ENCODE assay signal across 19 cellular contexts in the genomic region with DNA sequence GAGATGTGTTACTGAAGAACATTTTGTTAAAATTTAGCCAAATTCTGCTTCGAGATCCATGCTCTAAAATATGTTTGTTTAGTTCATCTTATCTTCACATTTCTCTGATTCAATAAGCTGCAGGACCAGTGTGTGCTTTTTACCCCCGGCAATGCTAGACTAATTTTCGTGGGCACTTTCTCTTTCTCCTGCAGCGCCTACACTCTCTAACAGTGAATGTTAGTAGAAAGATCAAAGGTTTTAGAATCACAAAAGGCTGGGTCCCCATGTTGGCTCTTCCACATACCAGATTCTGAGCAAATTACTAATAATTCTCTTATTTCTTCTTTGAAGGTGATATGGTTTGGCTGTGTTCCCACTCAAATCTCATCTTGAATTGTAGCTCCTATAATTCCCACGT. TPM values are rescaled to one million over a fixed set of nuclear protein-coding genes. Genes with fewer than 3 reads are reported as not detected.
DNase-seq lines count a peak whose midpoint lies in the region; ATAC-seq and TF ChIP-seq lines count a peak whose summit lies in the region.
"Had no signal": no experiment of that assay in that cellular context is flagged by ENCODE, and none has a peak within 500 bp of the region (broad histone marks: within the 10 kb centered on the region; RNA-seq: fewer than 3 reads in every experiment).

No MANE protein-coding gene starts in this region.

- no peaks in the 10 kb centered on the region for H3K36me3 ChIP-seq in CD8-positive, alpha-beta T cell (ENCODE audit: insufficient read depth, low read length)
- H3K36me3 ChIP-seq in Karpas-422 (ENCODE audit: insufficient read depth, low read length): peaks cover 3% of the 10 kb centered on the region; the same call in 1 of the 2 replicates

- H3K9me2 ChIP-seq in Karpas-422 (replicated peaks; ENCODE audit: insufficient read depth, low read length): no peaks in the 10 kb centered on the region

- H3K4me2 ChIP-seq in Karpas-422 (ENCODE audit: low read depth, low read length, poor library complexity, severe bottlenecking): no peak overlapping the region

- no peaks in the 10 kb centered on the region for H3K27me3 Mint-ChIP-seq in activated T-cell treated with anti-CD3 and anti-CD28 coated beads, Interleukin-2, amount 50 U/mL, for 4 hours (ENCODE audit: low read depth)
- H3K27me3 Mint-ChIP-seq in CD8-positive, alpha-beta T cell (ENCODE audit: low read depth): no peaks in the 10 kb centered on the region
- H3K27me3 Mint-ChIP-seq in activated CD8-positive, alpha-beta T cell treated with anti-CD3 and anti-CD28 coated beads, Interleukin-2, amount 10 ng/mL, durations not matched to agents 7 days and 5 days (ENCODE audit: low read depth): no peaks in the 10 kb centered on the region
- no peaks in the 10 kb centered on the region for H3K27me3 Mint-ChIP-seq in mesothelial cell of epicardium (ENCODE audit: low read depth)
- H3K27me3 Mint-ChIP-seq: CD4-positive, CD25-positive, alpha-beta regulatory T cell had no signal

- no peaks in the 10 kb centered on the region for H3K79me2 ChIP-seq in Karpas-422 (ENCODE audit: low read length)

- no peak overlapping the region for H2AFZ ChIP-seq in Karpas-422 (ENCODE audit: low read length)

- H3K4me1 ChIP-seq in CD8-positive, alpha-beta T cell (ENCODE audit: insufficient read depth, low read length): peaks cover 4% of the 10 kb centered on the region
- H3K4me1 ChIP-seq in Karpas-422 (ENCODE audit: low read length): peaks cover 30% of the 10 kb centered on the region

- CTCF ChIA-PET in CD8-positive, alpha-beta T cell (lab: Charles Lee): interaction anchor here (1.6 kb wide), 1 partner anchor 20 kb away, joined by 6 read pairs; no protein-coding TSS in a partner anchor
- CTCF ChIA-PET in activated CD8-positive, alpha-beta T cell treated with anti-CD3 and anti-CD28 coated beads, Interleukin-2, amount 10 ng/mL, durations not matched to agents 7 days and 5 days (lab: Charles Lee): no interaction called here

- no peaks in the 10 kb centered on the region for H3K9me3 ChIP-seq in CD8-positive, alpha-beta T cell (ENCODE audit: low read length)
- no peaks in the 10 kb centered on the region for H3K9me3 ChIP-seq in Karpas-422 (ENCODE audit: low read length)
- H3K9me3 ChIP-seq: MG63 had no signal

- no peaks in the 10 kb centered on the region for H4K20me1 ChIP-seq in Karpas-422 (ENCODE audit: insufficient read depth, low read depth, low read length)

- intact Hi-C loops in CD8-positive, alpha-beta T cell (cut with DNase I, micrococcal nuclease): no loop called here

- H3K4me1 Mint-ChIP-seq in activated T-cell treated with anti-CD3 and anti-CD28 coated beads, Interleukin-2, amount 50 U/mL, for 4 hours (ENCODE audit: low read depth): peaks cover 29% of the 10 kb centered on the region
- peaks cover 40% of the 10 kb centered on the region for H3K4me1 Mint-ChIP-seq in CD8-positive, alpha-beta T cell (ENCODE audit: low read depth)
- peaks cover 35% of the 10 kb centered on the region for H3K4me1 Mint-ChIP-seq in activated CD8-positive, alpha-beta T cell treated with anti-CD3 and anti-CD28 coated beads, Interleukin-2, amount 10 ng/mL, durations not matched to agents 7 days and 5 days (ENCODE audit: low read depth)
- peaks cover 16% of the 10 kb centered on the region for H3K4me1 Mint-ChIP-seq in mesothelial cell of epicardium

- peaks cover 22% of the 10 kb centered on the region for H3K36me3 Mint-ChIP-seq in activated T-cell treated with anti-CD3 and anti-CD28 coated beads, Interleukin-2, amount 50 U/mL, for 4 hours (ENCODE audit: insufficient read depth)
- peaks cover 18% of the 10 kb centered on the region for H3K36me3 Mint-ChIP-seq in CD8-positive, alpha-beta T cell
- H3K36me3 Mint-ChIP-seq in activated CD8-positive, alpha-beta T cell treated with anti-CD3 and anti-CD28 coated beads, Interleukin-2, amount 10 ng/mL, durations not matched to agents 7 days and 5 days (ENCODE audit: low read depth): peaks cover 34% of the 10 kb centered on the region
- peaks cover 23% of the 10 kb centered on the region for H3K36me3 Mint-ChIP-seq in mesothelial cell of epicardium

- no peak overlapping the region for H3K4me3 ChIP-seq in CD8-positive, alpha-beta T cell (ENCODE audit: low read depth, low read length)
- no peak overlapping the region for H3K4me3 ChIP-seq in Karpas-422 (ENCODE audit: low read length)
- H3K4me3 ChIP-seq: MG63 had no signal

- no peaks in the 10 kb centered on the region for H3K27me3 ChIP-seq in CD8-positive, alpha-beta T cell (ENCODE audit: insufficient read depth, low read length)
- no peaks in the 10 kb centered on the region for H3K27me3 ChIP-seq in Karpas-422 (ENCODE audit: low read length)
- H3K27me3 ChIP-seq: MG63 had no signal

- H3K9me3 Mint-ChIP-seq in activated T-cell treated with anti-CD3 and anti-CD28 coated beads, Interleukin-2, amount 50 U/mL, for 4 hours: no peaks in the 10 kb centered on the region
- no peaks in the 10 kb centered on the region for H3K9me3 Mint-ChIP-seq in CD8-positive, alpha-beta T cell
- H3K9me3 Mint-ChIP-seq in activated CD8-positive, alpha-beta T cell treated with anti-CD3 and anti-CD28 coated beads, Interleukin-2, amount 10 ng/mL, durations not matched to agents 7 days and 5 days (ENCODE audit: insufficient read depth): no peaks in the 10 kb centered on the region
- peaks cover 8% of the 10 kb centered on the region for H3K9me3 Mint-ChIP-seq in mesothelial cell of epicardium
- H3K9me3 Mint-ChIP-seq: CD4-positive, CD25-positive, alpha-beta regulatory T cell had no signal

- no peak for DNase-seq in activated T-cell treated with anti-CD3 and anti-CD28 coated beads, Interleukin-2, amount 50 U/mL, for 4 hours
- DNase-seq in activated T-cell treated with anti-CD3 and anti-CD28 coated beads for 4 hours (no peak), mesothelial cell of epicardium (ENCODE audit: low spot score in 2 of 2, unreplicated experiment in 2 of 2) (no peak), epidermal melanocyte (ENCODE audit: insufficient read length, low spot score) (no peak), Karpas-422 (no peak)
- no peak for DNase-seq in CD8-positive, alpha-beta T cell
- no peak for DNase-seq in activated CD8-positive, alpha-beta T cell treated with anti-CD3 and anti-CD28 coated beads, Interleukin-2, amount 10 ng/mL, durations not matched to agents 7 days and 5 days
- DNase-seq: DND-41, GDM1, KG1, MG63, NCI-H1105, NCI-H1694 treated with DMSO at 0.1 percent for 48 hours, NCI-H345, NCI-H69 had no signal

- no peak overlapping the region for H3K27ac ChIP-seq in CD8-positive, alpha-beta T cell (ENCODE audit: low read depth, low read length)
- H3K27ac ChIP-seq in Karpas-422 (ENCODE audit: low read length): no peak overlapping the region
- H3K27ac ChIP-seq: RWPE1 had no signal

- no peak for TF ChIP-seq CTCF in CD8-positive, alpha-beta T cell (IDR thresholded peaks at IDR 0.05)
- TF ChIP-seq CTCF in mesothelial cell of epicardium (IDR thresholded peaks at IDR 0.05; ENCODE audit: unreplicated experiment): no peak

- peak overlapping the region; percentile 14 for H3K4me3 Mint-ChIP-seq in activated T-cell treated with anti-CD3 and anti-CD28 coated beads, Interleukin-2, amount 50 U/mL, for 4 hours
- peak overlapping the region; percentile 59 for H3K4me3 Mint-ChIP-seq in CD8-positive, alpha-beta T cell
- peak overlapping the region; percentile 30 for H3K4me3 Mint-ChIP-seq in activated CD8-positive, alpha-beta T cell treated with anti-CD3 and anti-CD28 coated beads, Interleukin-2, amount 10 ng/mL, durations not matched to agents 7 days and 5 days
- H3K4me3 Mint-ChIP-seq in mesothelial cell of epicardium: no peak overlapping the region
- H3K4me3 Mint-ChIP-seq: CD4-positive, CD25-positive, alpha-beta regulatory T cell had no signal

- POLR2A ChIA-PET in CD8-positive, alpha-beta T cell (lab: Charles Lee): no interaction called here
- POLR2A ChIA-PET in activated CD8-positive, alpha-beta T cell treated with anti-CD3 and anti-CD28 coated beads, Interleukin-2, amount 10 ng/mL, durations not matched to agents 7 days and 5 days (lab: Charles Lee): no interaction called here

- no peak for ATAC-seq in activated T-cell treated with anti-CD3 and anti-CD28 coated beads, Interleukin-2, amount 50 U/mL, for 4 hours
- peak; percentile 50 for ATAC-seq in CD8-positive, alpha-beta T cell
- no peak for ATAC-seq in activated CD8-positive, alpha-beta T cell treated with anti-CD3 and anti-CD28 coated beads, Interleukin-2, amount 10 ng/mL, durations not matched to agents 7 days and 5 days
- ATAC-seq in HG02571 (IDR thresholded peaks at IDR 0.05; ENCODE audit: unreplicated experiment): no peak

- peak overlapping the region; percentile 71 for H3K27ac Mint-ChIP-seq in CD8-positive, alpha-beta T cell
- H3K27ac Mint-ChIP-seq in activated CD8-positive, alpha-beta T cell treated with anti-CD3 and anti-CD28 coated beads, Interleukin-2, amount 10 ng/mL, durations not matched to agents 7 days and 5 days: no peak overlapping the region
- peak overlapping the region; percentile 23 for H3K27ac Mint-ChIP-seq in mesothelial cell of epicardium

- H3K9ac ChIP-seq in Karpas-422 (ENCODE audit: low read length): no peak overlapping the region

RNA-seq across cellular contexts. Expression of gene CHML, which starts 8.5 kb away (rescaled TPM):
- total RNA-seq in activated T-cell treated with anti-CD3 and anti-CD28 coated beads, Interleukin-2, amount 50 U/mL, for 4 hours: 10 to 100 TPM; 27.2 to 46.7 (median 28.9) TPM
- total RNA-seq in CD8-positive, alpha-beta T cell: 1 to 10 TPM; 8.3 to 8.8 TPM
- 10 to 100 TPM; 18.2 to 18.7 TPM for total RNA-seq in activated CD8-positive, alpha-beta T cell treated with anti-CD3 and anti-CD28 coated beads, Interleukin-2, amount 10 ng/mL, durations not matched to agents 7 days and 5 days
- 21.2 to 21.6 TPM (median 21.3 TPM) in 3 replicates for total RNA-seq in mesothelial cell of epicardium
- total RNA-seq in Karpas-422 (2014; rRNA removed; shearing (Covaris generic); ENCODE audit: low replicate concordance): 3.2 and 41.1 TPM in 2 replicates

RNA-seq across cellular contexts. Expression of gene OPN3, which starts 8.5 kb away (rescaled TPM):
- total RNA-seq in activated T-cell treated with anti-CD3 and anti-CD28 coated beads, Interleukin-2, amount 50 U/mL, for 4 hours: 1 to 10 TPM; 6.2 to 8.5 (median 6.9) TPM
- 1 to 10 TPM; 1.2 to 1.4 TPM for total RNA-seq in CD8-positive, alpha-beta T cell
- 10 to 100 TPM; 15.2 to 15.9 TPM for total RNA-seq in activated CD8-positive, alpha-beta T cell treated with anti-CD3 and anti-CD28 coated beads, Interleukin-2, amount 10 ng/mL, durations not matched to agents 7 days and 5 days
- 14.4 to 15.1 TPM (median 14.6 TPM) in 3 replicates for total RNA-seq in mesothelial cell of epicardium
- 3.6 and 4.6 TPM in 2 replicates for total RNA-seq in Karpas-422 (2014; rRNA removed; shearing (Covaris generic); ENCODE audit: low replicate concordance)

RNA-seq across cellular contexts. Expression of gene WDR64, which starts 20.4 kb away (rescaled TPM):
- under 1 TPM in 2 of 3 donors, not detected in 1; 0.13 to 0.14 TPM for total RNA-seq in activated T-cell treated with anti-CD3 and anti-CD28 coated beads, Interleukin-2, amount 50 U/mL, for 4 hours
- total RNA-seq in CD8-positive, alpha-beta T cell: under 1 TPM in 1 of 2 experiments, not detected in 1; 0.14 TPM
- under 1 TPM; 0.21 to 0.31 TPM for total RNA-seq in activated CD8-positive, alpha-beta T cell treated with anti-CD3 and anti-CD28 coated beads, Interleukin-2, amount 10 ng/mL, durations not matched to agents 7 days and 5 days
- 0.47 TPM in 1 of 3 replicates, not detected in the others for total RNA-seq in mesothelial cell of epicardium
- not detected in 2 replicates for total RNA-seq in Karpas-422 (2014; rRNA removed; shearing (Covaris generic); ENCODE audit: low replicate concordance)
- total RNA-seq: A172; CD4-positive, CD25-positive, alpha-beta regulatory T cell had no signal
